3 cellular contexts compared by ENCODE assay signal in the genomic region with DNA sequence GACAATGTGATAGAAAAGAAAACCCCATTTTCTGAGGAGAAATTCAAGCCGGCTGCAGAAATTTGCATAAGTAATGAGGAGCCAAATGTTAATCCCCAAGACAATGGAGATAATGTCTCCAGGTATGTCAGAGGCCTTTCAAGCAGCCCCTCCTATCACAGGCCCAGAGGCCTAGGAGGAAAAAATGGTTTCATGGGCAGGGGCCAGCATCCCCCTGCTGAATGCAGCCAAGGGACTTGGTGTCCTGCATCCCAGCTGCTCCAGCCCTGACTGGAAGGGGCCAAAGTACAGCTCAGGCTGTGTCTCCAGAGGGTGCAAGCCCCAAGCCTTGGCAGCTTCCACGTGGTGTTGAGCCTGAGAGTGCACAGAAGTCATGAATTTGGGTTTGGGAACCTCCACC. TPM values are rescaled to one million over a fixed set of nuclear protein-coding genes. Genes with fewer than 3 reads are reported as not detected.
"Had no signal": no experiment of that assay in that cellular context is flagged by ENCODE, and none has a peak within 500 bp of the region (broad histone marks: within the 10 kb centered on the region; RNA-seq: fewer than 3 reads in every experiment).

No MANE protein-coding gene starts in this region.

RNA-seq across cellular contexts. Expression of gene B3GALT1, which starts 24.6 kb away (rescaled TPM):
- total RNA-seq: OCI-LY7, PC-9, SJSA1 had no signal
